Comparison of ENCODE assay signal across 35 cellular contexts in the genomic region with DNA sequence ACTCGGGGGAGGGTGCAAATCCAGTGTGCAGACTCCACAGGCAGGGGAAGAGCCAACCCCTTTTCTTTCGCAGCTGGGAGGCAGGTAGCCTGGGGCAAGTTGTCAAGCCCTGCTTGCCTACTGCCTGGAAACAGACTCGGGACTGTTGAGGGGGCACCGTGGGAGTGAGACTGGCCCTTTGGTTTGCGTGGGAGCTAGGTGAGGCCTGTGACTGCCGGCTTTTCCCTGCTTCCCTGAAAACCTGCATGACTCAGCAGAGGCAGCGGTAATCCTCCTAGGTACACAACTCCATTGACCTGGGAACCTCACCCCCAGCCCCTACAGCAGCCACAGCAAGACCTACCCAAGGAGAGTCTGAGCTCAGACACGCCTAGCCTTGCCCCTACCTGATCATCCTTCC.
"Had no signal": no experiment of that assay in that cellular context is flagged by ENCODE, and none has a peak within 500 bp of the region (broad histone marks: within the 10 kb centered on the region; RNA-seq: fewer than 3 reads in every experiment).

No MANE protein-coding gene starts in this region.

- H3K27me3 Mint-ChIP-seq: activated B cell treated with CpG ODN at 0.5 μM for 24 hours; activated CD4-positive, alpha-beta memory T cell treated with anti-CD3 and anti-CD28 coated beads for 36 hours; activated CD4-positive, alpha-beta T cell treated with anti-CD3 and anti-CD28 coated beads, Interleukin-2, amount 10 ng/mL, durations not matched to agents 24 days and 14 days; activated CD8-positive, alpha-beta T cell treated with anti-CD3 and anti-CD28 coated beads for 36 hours; activated naive CD8-positive, alpha-beta T cell treated with anti-CD3 and anti-CD28 coated beads, Interleukin-2, amount 10 ng/mL, durations not matched to agents 7 days and 5 days; activated naive CD8-positive, alpha-beta T cell treated with anti-CD3 and anti-CD28 coated beads, Interleukin-2, amount 50 U/mL, for 24 hours; activated T-helper 17 cell treated with anti-CD3 and anti-CD28 coated beads, Interleukin-2, amount 50 U/mL, for 72 hours had no signal

- H3K4me1 Mint-ChIP-seq: activated CD4-positive, alpha-beta T cell treated with anti-CD3 and anti-CD28 coated beads, Interleukin-2, amount 10 ng/mL, durations not matched to agents 24 days and 14 days; activated naive CD8-positive, alpha-beta T cell treated with anti-CD3 and anti-CD28 coated beads, Interleukin-2, amount 10 ng/mL, durations not matched to agents 7 days and 5 days; activated naive CD8-positive, alpha-beta T cell treated with anti-CD3 and anti-CD28 coated beads, Interleukin-2, amount 50 U/mL, for 24 hours; activated T-helper 17 cell treated with anti-CD3 and anti-CD28 coated beads, Interleukin-2, amount 50 U/mL, for 72 hours; brain had no signal

- H3K4me3 Mint-ChIP-seq: activated B cell treated with CpG ODN at 0.5 μM for 24 hours; activated CD4-positive, alpha-beta memory T cell treated with anti-CD3 and anti-CD28 coated beads for 36 hours; activated CD4-positive, alpha-beta T cell treated with anti-CD3 and anti-CD28 coated beads, Interleukin-2, amount 10 ng/mL, durations not matched to agents 24 days and 14 days; activated CD8-positive, alpha-beta T cell treated with anti-CD3 and anti-CD28 coated beads for 36 hours; activated naive CD4-positive, alpha-beta T cell treated with anti-CD3 and anti-CD28 coated beads for 36 hours; activated naive CD8-positive, alpha-beta T cell treated with anti-CD3 and anti-CD28 coated beads, Interleukin-2, amount 10 ng/mL, durations not matched to agents 7 days and 5 days; activated naive CD8-positive, alpha-beta T cell treated with anti-CD3 and anti-CD28 coated beads, Interleukin-2, amount 50 U/mL, for 24 hours; activated T-cell treated with anti-CD3 and anti-CD28 coated beads, Interleukin-2, amount 50 U/mL, for 4 hours; activated T-cell treated with anti-CD3 and anti-CD28 coated beads, Interleukin-2, amount 50 U/mL, for 72 hours; activated T-helper 1 cell treated with anti-CD3 and anti-CD28 coated beads, Interleukin-12 subunit alpha, Interleukin-12 subunit beta, Interleukin-2, Interleukin-4 antibody, amounts not matched to agents 30 ng/mL and 10 ng/mL and 1 ng/mL, durations not matched to agents 14 hours and 24 hours and 36 hours; activated T-helper 17 cell treated with anti-CD3 and anti-CD28 coated beads, Interleukin-2, amount 50 U/mL, for 72 hours; brain; T-helper 1 cell treated with Interleukin-12 subunit alpha and Interleukin-12 subunit beta and Interleukin-4 antibody, amounts not matched to agents 30 μg/mL and 1 μg/mL, for 36 hours; T-helper 2 cell treated with Interferon-gamma antibody and Interleukin-4, amounts not matched to agents 5 μg/mL and 100 μg/mL, for 36 hours had no signal

- H3K4me3 ChIP-seq: ascending aorta, cardiac muscle cell had no signal

- H3K9me3 ChIP-seq: ascending aorta had no signal

- H3K36me3 ChIP-seq: ascending aorta, cardiac muscle cell had no signal

- H3K27ac Mint-ChIP-seq: activated B cell treated with CpG ODN at 0.5 μM for 24 hours; activated CD4-positive, alpha-beta memory T cell treated with anti-CD3 and anti-CD28 coated beads for 36 hours; activated CD4-positive, alpha-beta T cell treated with anti-CD3 and anti-CD28 coated beads, Interleukin-2, amount 10 ng/mL, durations not matched to agents 24 days and 14 days; activated CD8-positive, alpha-beta T cell treated with anti-CD3 and anti-CD28 coated beads for 36 hours; activated naive CD4-positive, alpha-beta T cell treated with anti-CD3 and anti-CD28 coated beads for 36 hours; activated naive CD4-positive, alpha-beta T cell treated with anti-CD3 and anti-CD28 coated beads, Interleukin-2, amount 50 U/mL, for 72 hours; activated naive CD8-positive, alpha-beta T cell treated with anti-CD3 and anti-CD28 coated beads, Interleukin-2, amount 10 ng/mL, durations not matched to agents 7 days and 5 days; activated naive CD8-positive, alpha-beta T cell treated with anti-CD3 and anti-CD28 coated beads, Interleukin-2, amount 50 U/mL, for 24 hours; activated T-cell treated with anti-CD3 and anti-CD28 coated beads, Interleukin-2, amount 50 U/mL, for 72 hours; activated T-helper 1 cell treated with anti-CD3 and anti-CD28 coated beads, Interleukin-12 subunit alpha, Interleukin-12 subunit beta, Interleukin-2, Interleukin-4 antibody, amounts not matched to agents 30 ng/mL and 10 ng/mL and 1 ng/mL, durations not matched to agents 14 hours and 24 hours and 36 hours; activated T-helper 17 cell treated with anti-CD3 and anti-CD28 coated beads, Interleukin-2, amount 50 U/mL, for 72 hours; brain; T-helper 1 cell treated with Interleukin-12 subunit alpha and Interleukin-12 subunit beta and Interleukin-4 antibody, amounts not matched to agents 30 μg/mL and 1 μg/mL, for 36 hours; T-helper 2 cell treated with Interferon-gamma antibody and Interleukin-4, amounts not matched to agents 5 μg/mL and 100 μg/mL, for 36 hours had no signal

- H3K9me3 Mint-ChIP-seq: T-helper 2 cell treated with Interferon-gamma antibody and Interleukin-4, amounts not matched to agents 5 μg/mL and 100 μg/mL, for 36 hours had no signal

- H3K27me3 ChIP-seq: ascending aorta, cardiac muscle cell had no signal

- H3K27ac ChIP-seq: ascending aorta, cardiac muscle cell, VCaP had no signal

- H3K4me1 ChIP-seq: ascending aorta had no signal

- H3K36me3 Mint-ChIP-seq: activated CD4-positive, alpha-beta memory T cell treated with anti-CD3 and anti-CD28 coated beads for 36 hours; activated naive CD8-positive, alpha-beta T cell treated with anti-CD3 and anti-CD28 coated beads, Interleukin-2, amount 10 ng/mL, durations not matched to agents 7 days and 5 days had no signal

- DNase-seq: activated B cell treated with CpG ODN at 0.5 μM for 24 hours; activated CD4-positive, alpha-beta memory T cell treated with anti-CD3 and anti-CD28 coated beads for 36 hours; activated CD4-positive, alpha-beta T cell treated with anti-CD3 and anti-CD28 coated beads for 4 hours; activated CD4-positive, alpha-beta T cell treated with anti-CD3 and anti-CD28 coated beads, Interleukin-2, amount 10 ng/mL, durations not matched to agents 24 days and 14 days; activated CD4-positive, alpha-beta T cell treated with anti-CD3 and anti-CD28 coated beads, Interleukin-2, amount 50 U/mL, for 1 hour; activated CD4-positive, alpha-beta T cell treated with anti-CD3 and anti-CD28 coated beads, Interleukin-2, amount 50 U/mL, for 4 hours; activated CD4-positive, CD25-positive, alpha-beta regulatory T cell treated with anti-CD3 and anti-CD28 coated beads, Interleukin-2, amount 50 U/mL, for 72 hours; activated CD8-positive, alpha-beta memory T cell treated with anti-CD3 and anti-CD28 coated beads, Interleukin-2, amount 50 U/mL, for 4 hours; activated CD8-positive, alpha-beta T cell treated with anti-CD3 and anti-CD28 coated beads for 36 hours; activated effector memory CD4-positive, alpha-beta T cell treated with anti-CD3 and anti-CD28 coated beads, Interleukin-2, amount 50 U/mL, for 16 hours; activated gamma-delta T cell treated with Interleukin-2 at 50 U/mL for 16 hours; activated naive CD4-positive, alpha-beta T cell; activated naive CD4-positive, alpha-beta T cell treated with anti-CD3 and anti-CD28 coated beads for 36 hours; activated naive CD4-positive, alpha-beta T cell treated with anti-CD3 and anti-CD28 coated beads, Interleukin-2, amount 50 U/mL, for 16 hours; activated naive CD8-positive, alpha-beta T cell treated with anti-CD3 and anti-CD28 coated beads, Interleukin-2, amount 10 ng/mL, durations not matched to agents 7 days and 5 days; activated naive CD8-positive, alpha-beta T cell treated with anti-CD3 and anti-CD28 coated beads, Interleukin-2, amount 50 U/mL, for 24 hours; activated T-cell treated with anti-CD3 and anti-CD28 coated beads for 4 hours; activated T-cell treated with anti-CD3 and anti-CD28 coated beads, Interleukin-2, amount 50 U/mL, for 1 hour; activated T-cell treated with anti-CD3 and anti-CD28 coated beads, Interleukin-2, amount 50 U/mL, for 4 hours; activated T-cell treated with anti-CD3 and anti-CD28 coated beads, Interleukin-2, amount 50 U/mL, for 72 hours; amygdala; anterior cingulate cortex; caudate nucleus; T-helper 1 cell; T-helper 2 cell; T-helper 9 cell had no signal
